In the genomic region with DNA sequence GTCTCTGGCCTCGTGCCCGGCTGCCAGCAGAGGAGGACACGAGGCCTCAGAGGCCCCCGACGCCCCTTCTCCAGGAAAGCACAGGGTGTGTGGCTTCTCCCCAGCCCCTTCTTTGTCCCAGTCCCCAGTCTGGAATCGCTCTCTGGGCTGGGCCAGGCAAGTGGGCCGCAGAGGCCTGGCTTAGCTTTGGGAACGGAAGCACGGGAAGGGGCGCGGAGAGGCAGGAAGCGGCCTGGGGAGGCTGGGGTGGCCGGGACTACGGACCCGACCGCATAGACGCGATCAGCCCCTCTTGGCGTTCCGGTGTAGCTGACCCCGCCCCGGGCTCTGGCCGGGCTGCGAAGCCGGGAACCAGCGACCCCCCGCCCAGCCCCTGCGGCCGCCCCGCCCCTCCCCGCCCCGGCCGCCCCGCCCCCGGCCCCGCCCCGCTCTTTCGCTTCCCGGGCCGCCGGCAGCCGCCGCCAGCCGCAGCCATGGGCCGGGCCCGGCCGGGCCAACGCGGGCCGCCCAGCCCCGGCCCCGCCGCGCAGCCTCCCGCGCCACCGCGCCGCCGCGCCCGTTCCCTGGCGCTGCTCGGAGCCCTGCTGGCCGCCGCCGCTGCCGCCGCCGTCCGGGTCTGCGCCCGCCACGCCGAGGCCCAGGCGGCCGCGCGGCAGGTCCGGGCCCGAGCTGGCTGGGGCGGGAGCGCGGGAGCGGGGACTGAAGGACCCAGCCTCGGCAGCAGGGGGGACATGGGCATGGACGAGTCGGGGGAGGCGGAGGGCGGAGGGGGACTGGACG, we compare ENCODE assay signal across 8 cellular contexts. TPM values are rescaled to one million over a fixed set of nuclear protein-coding genes. Genes with fewer than 3 reads are reported as not detected.
A peak's percentile ranks its signal among the peaks of the same experiment; 100 is the strongest.
DNase-seq lines count a peak whose midpoint lies in the region; ATAC-seq and TF ChIP-seq lines count a peak whose summit lies in the region.

A gene with protein sequence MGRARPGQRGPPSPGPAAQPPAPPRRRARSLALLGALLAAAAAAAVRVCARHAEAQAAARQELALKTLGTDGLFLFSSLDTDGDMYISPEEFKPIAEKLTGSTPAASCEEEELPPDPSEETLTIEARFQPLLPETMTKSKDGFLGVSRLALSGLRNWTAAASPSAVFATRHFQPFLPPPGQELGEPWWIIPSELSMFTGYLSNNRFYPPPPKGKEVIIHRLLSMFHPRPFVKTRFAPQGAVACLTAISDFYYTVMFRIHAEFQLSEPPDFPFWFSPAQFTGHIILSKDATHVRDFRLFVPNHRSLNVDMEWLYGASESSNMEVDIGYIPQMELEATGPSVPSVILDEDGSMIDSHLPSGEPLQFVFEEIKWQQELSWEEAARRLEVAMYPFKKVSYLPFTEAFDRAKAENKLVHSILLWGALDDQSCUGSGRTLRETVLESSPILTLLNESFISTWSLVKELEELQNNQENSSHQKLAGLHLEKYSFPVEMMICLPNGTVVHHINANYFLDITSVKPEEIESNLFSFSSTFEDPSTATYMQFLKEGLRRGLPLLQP (plus strand): TSS at position 436 of the 780 bp plus-strand sequence. CDS start 38 bp downstream, at position 474.

- no TSS peak for BruUV-seq in mammary epithelial cell (replicated peaks; lab: Mats Ljungman, UMichigan)

- H3K27me3 ChIP-seq in BLaER1: no peaks in the 10 kb centered on the region
- H3K27me3 ChIP-seq in mammary epithelial cell (ENCODE audit: insufficient read depth, low read length): no peaks in the 10 kb centered on the region
- H3K27me3 ChIP-seq in iPS-20b (ENCODE audit: insufficient read depth, low read length): peaks cover 11% of the 10 kb centered on the region
- no peaks in the 10 kb centered on the region for H3K27me3 ChIP-seq in gastrocnemius medialis

- H3K4me2 ChIP-seq in BLaER1 (peak within 1 kb of the TSS; percentile 84), mammary epithelial cell (ENCODE audit: insufficient read depth, low read depth, low read length) (peak within 1 kb of the TSS; percentile 80)

- intact Hi-C loops in mammary epithelial cell (cut with micrococcal nuclease) (loop anchor here (5.0 kb wide), 1 partner anchor 113 kb away; no protein-coding TSS in a partner anchor), gastrocnemius medialis (cut with DNase I; ENCODE audit: low total_unique reads) (loop anchor here (5.0 to 10.0 kb wide), 3 partner anchors 258 to 565 kb away; a partner anchor contains a TSS)

- H4K20me1 ChIP-seq in BLaER1 (peaks cover 15% of the 10 kb centered on the region; the same call in 1 of the 2 replicates), mammary epithelial cell (ENCODE audit: insufficient read depth, low read length) (no peaks in the 10 kb centered on the region)

- H3K9ac ChIP-seq in BLaER1 (peak within 1 kb of the TSS; percentile 81), mammary epithelial cell (ENCODE audit: insufficient read depth, low read length) (peak within 1 kb of the TSS; percentile 34), iPS-20b (ENCODE audit: low read depth, low read length) (peak within 1 kb of the TSS; percentile 81)

- H3K4me1 ChIP-seq in BLaER1 (peaks cover 82% of the 10 kb centered on the region), HEK293 (ENCODE audit: control insufficient read depth, insufficient read depth, low read length) (peaks cover 2% of the 10 kb centered on the region; the same call in 1 of the 2 replicates), mammary epithelial cell (ENCODE audit: insufficient read depth, low read length) (peaks cover 15% of the 10 kb centered on the region), iPS-20b (ENCODE audit: insufficient read depth, low read length) (no peaks in the 10 kb centered on the region), gastrocnemius medialis (peaks cover 71 to 74% of the 10 kb centered on the region in 2 donors)

- peak; percentile 43 to 45 for ATAC-seq in gastrocnemius medialis
- ATAC-seq in GM18909 (IDR thresholded peaks at IDR 0.05; ENCODE audit: poor library complexity, unreplicated experiment): no peak
- no peak for ATAC-seq in HG02981 (IDR thresholded peaks at IDR 0.05; ENCODE audit: unreplicated experiment)

- DNase-seq in SK-N-DZ (ENCODE audit: low spot score): peak; percentile 47
- no peak for DNase-seq in mammary epithelial cell
- peak; percentile 32 to 42 for DNase-seq in gastrocnemius medialis

- in situ Hi-C loops in mammary epithelial cell (cut with MboI; ENCODE audit: low sequenced_read_pairs in 2 of 2) (loop anchor here (5.0 to 25.0 kb wide), 2 partner anchors 188 to 563 kb away; a partner anchor contains a TSS), gastrocnemius medialis (cut with MboI; ENCODE audit: low sequenced_read_pairs in 4 of 4) (loop anchor here (5.0 to 10.0 kb wide), 2 partner anchors 55 to 188 kb away; no protein-coding TSS in a partner anchor)

- WGBS in mammary epithelial cell (ENCODE audit: low coverage, missing lambda C conversion rate): 25% methylated on average over 8 of the region's 91 CpGs

- dilution Hi-C loops in mammary epithelial cell (cut with HindIII; ENCODE audit: low sequenced_read_pairs): loop anchor here (5.0 kb wide), 1 partner anchor 33 kb away; no protein-coding TSS in a partner anchor

- POLR2A ChIA-PET in HEK293 (lab: Yijun Ruan, JAX): interaction anchor here (1.1 to 3.1 kb wide), 3 partner anchors 10 to 552 kb away, joined by 4 to 14 read pairs (median 4); a partner anchor contains a TSS

- CTCF ChIA-PET in HEK293 (lab: Yijun Ruan, JAX) (interaction anchor here (0.5 to 3.9 kb wide), 8 partner anchors 10 to 312 kb away, joined by 3 to 32 read pairs (median 4); no protein-coding TSS in a partner anchor), mammary epithelial cell (lab: Charles Lee; ENCODE audit: low non-redundant PET) (no interaction called here)

- no peak for TF ChIP-seq CTCF in HEK293 (tag by site-specific recombination; IDR thresholded peaks at IDR 0.05)
- no peak for TF ChIP-seq CTCF in mammary epithelial cell (conservative IDR thresholded peaks at IDR 0.05 in 1 of 2, IDR thresholded peaks at IDR 0.05 in 1 of 2; ENCODE audit: extremely low read depth in 1 of 2, insufficient read depth in 1 of 2, low read depth in 1 of 2, low read length in 2 of 2)
- no peak for TF ChIP-seq CTCF in gastrocnemius medialis (IDR thresholded peaks at IDR 0.05 in 4 of 5, conservative IDR thresholded peaks at IDR 0.05 in 1 of 5)

- H3K36me3 ChIP-seq in BLaER1: no peaks in the 10 kb centered on the region
- H3K36me3 ChIP-seq in HEK293 (ENCODE audit: control insufficient read depth in 2 of 2, insufficient read depth in 1 of 2, low read length in 2 of 2): peaks cover 3 to 19% of the 10 kb centered on the region in 2 experiments; a peak in 2 of 3 replicates
- H3K36me3 ChIP-seq in mammary epithelial cell (ENCODE audit: insufficient read depth, low read length): no peaks in the 10 kb centered on the region
- peaks cover under 1% of the 10 kb centered on the region; the same call in 1 of the 2 replicates for H3K36me3 ChIP-seq in iPS-20b (ENCODE audit: insufficient read depth, low read depth, low read length)
- no peaks in the 10 kb centered on the region for H3K36me3 ChIP-seq in gastrocnemius medialis

- H2AFZ ChIP-seq in mammary epithelial cell (ENCODE audit: low read depth, low read length): peak within 1 kb of the TSS; percentile 80

- H3K4me3 ChIP-seq in BLaER1 (peak within 1 kb of the TSS; percentile 73), HEK293 (ENCODE audit: low read depth, low read length) (peak within 1 kb of the TSS; percentile 60), mammary epithelial cell (replicated peaks in 1 of 3; ENCODE audit: insufficient read depth in 1 of 3, low read depth in 2 of 3, low read length in 3 of 3) (peak within 1 kb of the TSS; percentile 40 to 59 (median 51)), iPS-20b (ENCODE audit: low read length) (peak within 1 kb of the TSS; percentile 85), gastrocnemius medialis (peak within 1 kb of the TSS; percentile 66 to 75 (median 72))

- peaks cover 2% of the 10 kb centered on the region for H3K79me2 ChIP-seq in mammary epithelial cell (ENCODE audit: insufficient read depth, low read length)

- H3K27ac ChIP-seq in BLaER1 (peak within 1 kb of the TSS; percentile 79), HEK293 (ENCODE audit: extremely low read depth, low read depth, low read length) (peak within 1 kb of the TSS; percentile 51; the same call in 1 of the 2 replicates), mammary epithelial cell (ENCODE audit: insufficient read depth, low read depth, low read length) (no peak within 1 kb of the TSS), iPS-20b (ENCODE audit: low read length) (no peak within 1 kb of the TSS), gastrocnemius medialis (peak within 1 kb of the TSS; percentile 86 to 91 (median 90))

- TF ChIP-seq POLR2A in gastrocnemius medialis (IDR thresholded peaks at IDR 0.05): no peak

- H3K9me3 ChIP-seq in BLaER1 (no peaks in the 10 kb centered on the region), HEK293 (ENCODE audit: control insufficient read depth, insufficient read depth, low read depth, low read length) (no peaks in the 10 kb centered on the region), mammary epithelial cell (replicated peaks; ENCODE audit: insufficient read depth, low read length) (no peaks in the 10 kb centered on the region), iPS-20b (ENCODE audit: insufficient read depth, low read depth, low read length) (no peaks in the 10 kb centered on the region), gastrocnemius medialis (no peaks in the 10 kb centered on the region)

TF ChIP-seq in HEK293, 187 proteins besides CTCF, POLR2A, EP300 and RAD21 (continues in another document):
- TF ChIP-seq MZF1 (tag by site-specific recombination; IDR thresholded peaks at IDR 0.05; ENCODE audit: borderline replicate concordance): no peak
- peak; percentile 40; the same call in 1 of the 2 replicates for TF ChIP-seq SP7 (tag by site-specific recombination; IDR thresholded peaks at IDR 0.05)
- no peak for TF ChIP-seq ZNF2 (tag by site-specific recombination; IDR thresholded peaks at IDR 0.05)
- no peak for TF ChIP-seq ZNF514 (tag by site-specific recombination; IDR thresholded peaks at IDR 0.05)

RNA-seq across cellular contexts. Expression of the gene that starts here (rescaled TPM):
- 25.5 and 29.9 TPM in 2 replicates for polyA plus RNA-seq in SK-N-DZ (2014; cell fraction: cytosol; rRNA removed)
- 13.7 and 16.4 TPM in 2 replicates for polyA plus RNA-seq in SK-N-DZ (2014; cell fraction: nucleus; rRNA removed)
- 10 to 100 TPM; 14.3 to 53.9 TPM for total RNA-seq in mammary epithelial cell
- 41.7 TPM for polyA plus RNA-seq in mammary epithelial cell
- 70.3 TPM for polyA minus RNA-seq in mammary epithelial cell
- total RNA-seq in gastrocnemius medialis: 10 to 100 TPM; 20.0 to 51.0 (median 43.3) TPM

Comparison
In these comparisons a context has a peak if more than half of its experiments do, and no peak if none do; other contexts are left out.
1. H3K27ac ChIP-seq: peak in BLaER1 (single experiment), HEK293 (single experiment) and gastrocnemius medialis (4 of 4); none in mammary epithelial cell (single experiment) and iPS-20b (single experiment).
2. ATAC-seq: peak in gastrocnemius medialis (2 of 2); none in GM18909 (single experiment) and HG02981 (single experiment).
3. Peak in every context shown above with its lines, with median percentiles within 50 percentile points of each other: H3K4me3 ChIP-seq and H3K9ac ChIP-seq.